In genomic region chr3:108053025-108053424, GRCh38 we compare ENCODE assay signal across 17 cellular contexts. TPM values are rescaled to one million over a fixed set of nuclear protein-coding genes. Genes with fewer than 3 reads are reported as not detected.
DNase-seq lines count a peak whose midpoint lies in the region; ATAC-seq, FAIRE-seq and TF ChIP-seq lines count a peak whose summit lies in the region.
"Had no signal": no experiment of that assay in that cellular context is flagged by ENCODE, and none has a peak within 500 bp of the region (broad histone marks: within the 10 kb centered on the region; RNA-seq: fewer than 3 reads in every experiment).

No MANE protein-coding gene starts in this region.

- no peaks in the 10 kb centered on the region for H3K9me3 Mint-ChIP-seq in activated B cell treated with CpG ODN at 0.5 μM for 24 hours
- H3K9me3 Mint-ChIP-seq: activated T-helper 2 cell treated with anti-CD3 and anti-CD28 coated beads, Interferon-gamma antibody, Interleukin-2, Interleukin-4, amounts not matched to agents 10 μg/mL and 5 μg/mL and 100 μg/mL, durations not matched to agents 14 hours and 24 hours and 36 hours; CD14-positive monocyte had no signal

- no peak overlapping the region for H2AFZ ChIP-seq in HepG2 (ENCODE audit: low read length)

- peaks cover 0 to 11% (median 0%) of the 10 kb centered on the region in 4 donors for H3K36me3 ChIP-seq in right lobe of liver
- no peaks in the 10 kb centered on the region for H3K36me3 ChIP-seq in HepG2 (replicated peaks in 1 of 2; ENCODE audit: control insufficient read depth in 1 of 2, insufficient read depth in 2 of 2, low read length in 2 of 2)
- peaks cover 47% of the 10 kb centered on the region for H3K36me3 ChIP-seq in upper lobe of right lung
- H3K36me3 ChIP-seq: WERI-Rb-1 had no signal

- no peaks in the 10 kb centered on the region for H3K27me3 ChIP-seq in right lobe of liver
- no peaks in the 10 kb centered on the region for H3K27me3 ChIP-seq in HepG2 (ENCODE audit: control insufficient read depth in 1 of 2, insufficient read depth in 2 of 2, low read length in 2 of 2)
- no peaks in the 10 kb centered on the region for H3K27me3 ChIP-seq in upper lobe of right lung

- no peak for TF ChIP-seq POLR2A in right lobe of liver (IDR thresholded peaks at IDR 0.05)
- no peak for TF ChIP-seq POLR2A in HepG2 (IDR thresholded peaks at IDR 0.05; ENCODE audit: insufficient read depth in 1 of 2, low read depth in 2 of 2, low read length in 2 of 2)

- WGBS in right lobe of liver (ENCODE audit: insufficient coverage, low coverage, low lambda C conversion rate, missing lambda C conversion rate), result 59% methylated on average over 4 of the region's 4 CpGs
- 37% methylated on average over 4 of the region's 4 CpGs for WGBS in HepG2 (ENCODE audit: low lambda C conversion rate)

- no peaks in the 10 kb centered on the region for H3K79me2 ChIP-seq in HepG2 (ENCODE audit: insufficient read depth, low read length)

- DNase-seq in right lobe of liver (no peak), HepG2 (ENCODE audit: low spot score) (no peak), activated B cell treated with CpG ODN at 0.5 μM for 24 hours (no peak), left lobe of liver (ENCODE audit: low spot score) (no peak), upper lobe of right lung (no peak), AML-193 (lab: John Stamatoyannopoulos, UW) (no peak), DMS153 treated with DMSO at 0.1 percent for 48 hours (lab: John Stamatoyannopoulos, UW; ENCODE audit: unreplicated experiment) (no peak), OCI-M1 (lab: John Stamatoyannopoulos, UW) (no peak)
- DNase-seq: central memory CD4-positive, alpha-beta T cell; MV-4-11; NCI-H524; retina; SHP77; stimulated activated CD4-positive, alpha-beta T cell treated with anti-CD3 and anti-CD28 coated beads, Interleukin-4, amount 100 ng/mL, for 24 hours; WERI-Rb-1 had no signal

- BruUV-seq in HepG2 (replicated peaks; lab: Mats Ljungman, UMichigan), result no TSS peak

- CTCF ChIA-PET in HepG2 (lab: Yijun Ruan, JAX; ENCODE audit: low intra/inter-chr PET ratio, low total read pairs) (no interaction called here), activated B cell treated with CpG ODN at 0.5 μM for 24 hours (lab: Charles Lee) (interaction anchor here (0.8 to 1.4 kb wide), 4 partner anchors 10 to 425 kb away, joined by 3 to 5 read pairs (median 4); no protein-coding TSS in a partner anchor)

- H3K27ac ChIP-seq in right lobe of liver (no peak overlapping the region), HepG2 (ENCODE audit: extremely low read length, insufficient read depth, low read length) (no peak overlapping the region), upper lobe of right lung (no peak overlapping the region)
- H3K27ac ChIP-seq: WERI-Rb-1 had no signal

- no peak overlapping the region for H3K9ac ChIP-seq in HepG2 (ENCODE audit: insufficient read depth, low read depth, low read length)

- intact Hi-C loops in right lobe of liver (cut with DNase I), result no loop called here
- intact Hi-C loops in HepG2 (cut with micrococcal nuclease; ENCODE audit: unreplicated experiment), result no loop called here
- intact Hi-C loops in activated B cell treated with CpG ODN at 0.5 μM for 24 hours (cut with micrococcal nuclease), result loop anchor here (10.0 kb wide), 1 partner anchor 818 kb away; no protein-coding TSS in a partner anchor
- intact Hi-C loops in upper lobe of right lung (cut with DNase I), result no loop called here

- H3K27me3 Mint-ChIP-seq in activated B cell treated with CpG ODN at 0.5 μM for 24 hours, result no peaks in the 10 kb centered on the region

- no peak overlapping the region for H3K4me2 ChIP-seq in HepG2 (ENCODE audit: low read depth, low read length)

- ATAC-seq in right lobe of liver (peak in 3 of 4 donors; percentile 23 to 85 (median 64)), HepG2 (no peak), activated B cell treated with CpG ODN at 0.5 μM for 24 hours (ENCODE audit: low read depth) (no peak), left lobe of liver (peak; percentile 18), upper lobe of right lung (peak; percentile 88)

- H3K4me3 ChIP-seq in right lobe of liver (no peak overlapping the region), HepG2 (replicated peaks in 1 of 3; ENCODE audit: insufficient read depth in 1 of 3, low read depth in 2 of 3, low read length in 3 of 3) (no peak overlapping the region), upper lobe of right lung (no peak overlapping the region)

- TF ChIP-seq RAD21 in HepG2 (CRISPR knock-in tag; IDR thresholded peaks at IDR 0.05), result no peak

- no peaks in the 10 kb centered on the region for H3K4me1 ChIP-seq in right lobe of liver
- no peaks in the 10 kb centered on the region for H3K4me1 ChIP-seq in HepG2 (ENCODE audit: insufficient read depth, low read length)
- H3K4me1 ChIP-seq in upper lobe of right lung, result no peaks in the 10 kb centered on the region

- POLR2A ChIA-PET in HepG2 (lab: Yijun Ruan, JAX) (no interaction called here), activated B cell treated with CpG ODN at 0.5 μM for 24 hours (lab: Charles Lee) (interaction anchor here (0.7 kb wide), 1 partner anchor 15 kb away, joined by 3 read pairs; no protein-coding TSS in a partner anchor)

- peak overlapping the region; percentile 59 for H3K27ac Mint-ChIP-seq in activated B cell treated with CpG ODN at 0.5 μM for 24 hours
- H3K27ac Mint-ChIP-seq: activated T-helper 2 cell treated with anti-CD3 and anti-CD28 coated beads, Interferon-gamma antibody, Interleukin-2, Interleukin-4, amounts not matched to agents 10 μg/mL and 5 μg/mL and 100 μg/mL, durations not matched to agents 14 hours and 24 hours and 36 hours had no signal

- TF ChIP-seq EP300 in HepG2 (IDR thresholded peaks at IDR 0.05; ENCODE audit: low read depth in 2 of 2, low read length in 2 of 2) (no peak), HepG2 (CRISPR knock-in tag; IDR thresholded peaks at IDR 0.05; ENCODE audit: borderline replicate concordance) (no peak)

- no peaks in the 10 kb centered on the region for H3K9me3 ChIP-seq in right lobe of liver
- H3K9me3 ChIP-seq in HepG2 (ENCODE audit: low read length), result no peaks in the 10 kb centered on the region
- H3K9me3 ChIP-seq in upper lobe of right lung, result no peaks in the 10 kb centered on the region

- no peak overlapping the region for H3K4me3 Mint-ChIP-seq in activated B cell treated with CpG ODN at 0.5 μM for 24 hours
- H3K4me3 Mint-ChIP-seq: CD14-positive monocyte had no signal

- no peak for TF ChIP-seq CTCF in right lobe of liver (IDR thresholded peaks at IDR 0.05)
- no peak for TF ChIP-seq CTCF in HepG2 (CRISPR knock-in tag; IDR thresholded peaks at IDR 0.05)
- no peak for TF ChIP-seq CTCF in activated B cell treated with CpG ODN at 0.5 μM for 24 hours (IDR thresholded peaks at IDR 0.05)
- TF ChIP-seq CTCF in upper lobe of right lung (IDR thresholded peaks at IDR 0.05), result no peak

- no peaks in the 10 kb centered on the region for H4K20me1 ChIP-seq in HepG2 (ENCODE audit: insufficient read depth, low read length)

- FAIRE-seq in HepG2 (lab: Jason Lieb, UNC), result no peak

- H3K4me1 Mint-ChIP-seq in activated B cell treated with CpG ODN at 0.5 μM for 24 hours, result peaks cover 40% of the 10 kb centered on the region

- H3K36me3 Mint-ChIP-seq in activated B cell treated with CpG ODN at 0.5 μM for 24 hours (ENCODE audit: low read depth), result peaks cover 73% of the 10 kb centered on the region

- in situ Hi-C loops in HepG2 (cut with HindIII; ENCODE audit: extremely low pct_ligation_motif_present, low pct_unique_long_range_greater_than_20kb), result no loop called here

TF ChIP-seq in HepG2, 621 proteins besides CTCF, POLR2A, EP300 and RAD21 (continues in another document):
- TF ChIP-seq ZBTB43 (CRISPR knock-in tag; conservative IDR thresholded peaks at IDR 0.05) (no peak), ZNF44 (CRISPR knock-in tag; IDR thresholded peaks at IDR 0.05) (no peak), FLYWCH1 (CRISPR knock-in tag; IDR thresholded peaks at IDR 0.05) (no peak)

RNA-seq across cellular contexts. Expression of gene CD47, which starts 37.8 kb away (rescaled TPM):
- total RNA-seq in right lobe of liver (10 to 100 TPM; 19.5 to 42.3 (median 26.5) TPM), HepG2 (2016; rRNA removed; fragmentation: Illumina TruSeq; extraction: Trizol) (3.1 and 6.5 TPM in 2 replicates), activated B cell treated with CpG ODN at 0.5 μM for 24 hours (158 and 184 TPM in 2 replicates), left lobe of liver (21.8 TPM), upper lobe of right lung (228 TPM)
- total RNA-seq in HepG2 (2016; cell fraction: cytosol; rRNA removed; fragmentation: Illumina TruSeq; extraction: Trizol; ENCODE audit: low read depth), result 1.3 and 2.9 TPM in 2 replicates
- 2.7 and 7.3 TPM in 2 replicates for total RNA-seq in HepG2 (2016; cell fraction: insoluble cytoplasmic fraction; rRNA removed; fragmentation: Illumina TruSeq; extraction: Trizol)
- total RNA-seq in HepG2 (2016; cell fraction: membrane; rRNA removed; fragmentation: Illumina TruSeq; extraction: Trizol), result 4.1 and 4.8 TPM in 2 replicates
- 6.2 and 7.8 TPM in 2 replicates for total RNA-seq in HepG2 (2016; cell fraction: nucleus; rRNA removed; fragmentation: Illumina TruSeq; extraction: Trizol)
- polyA plus RNA-seq in HepG2 (2011; rRNA removed), result 2.5 and 3.3 TPM in 2 replicates
- 1.7 and 2.7 TPM in 2 replicates for polyA plus RNA-seq in HepG2 (2011; cell fraction: cytosol; rRNA removed)
- polyA plus RNA-seq in HepG2 (2011; cell fraction: nucleus; rRNA removed), result 1.1 and 1.3 TPM in 2 replicates
- 1.1 and 1.8 TPM in 2 replicates for polyA plus RNA-seq in HepG2 (2012)
- 2.0 and 2.2 TPM in 2 replicates for polyA plus RNA-seq in HepG2 (2016; cell fraction: cytosol; fragmentation: Illumina TruSeq; extraction: Trizol; ENCODE audit: low read depth)
- polyA plus RNA-seq in HepG2 (2016; cell fraction: insoluble cytoplasmic fraction; fragmentation: Illumina TruSeq; extraction: Trizol; ENCODE audit: low read depth), result 2.8 and 3.0 TPM in 2 replicates
- polyA plus RNA-seq in HepG2 (2016; cell fraction: membrane; fragmentation: Illumina TruSeq; extraction: Trizol; ENCODE audit: low read depth), result 2.2 and 2.8 TPM in 2 replicates
- 5.7 and 10.7 TPM in 2 replicates for polyA plus RNA-seq in HepG2 (2016; cell fraction: nucleus; fragmentation: Illumina TruSeq; extraction: Trizol; ENCODE audit: insufficient read depth, low read depth)
- polyA minus RNA-seq in HepG2 (2011; rRNA and poly(A)+ RNA removed; ENCODE audit: low replicate concordance), result 1.3 and 18.8 TPM in 2 replicates
- polyA minus RNA-seq in HepG2 (2011; cell fraction: cytosol; rRNA and poly(A)+ RNA removed), result 1.5 and 1.6 TPM in 2 replicates
- polyA minus RNA-seq in HepG2 (2011; cell fraction: nucleus; rRNA and poly(A)+ RNA removed), result 3.6 and 10.0 TPM in 2 replicates

Comparison
In these comparisons a context has a peak if more than half of its experiments do, and no peak if none do; other contexts are left out.
1. ATAC-seq: peak in right lobe of liver (3 of 4), left lobe of liver (single experiment) and upper lobe of right lung (single experiment); none in HepG2 (single experiment) and activated B cell treated with CpG ODN at 0.5 μM for 24 hours (single experiment).